Comparison of ENCODE assay signal across 7 cellular contexts in the genomic region with DNA sequence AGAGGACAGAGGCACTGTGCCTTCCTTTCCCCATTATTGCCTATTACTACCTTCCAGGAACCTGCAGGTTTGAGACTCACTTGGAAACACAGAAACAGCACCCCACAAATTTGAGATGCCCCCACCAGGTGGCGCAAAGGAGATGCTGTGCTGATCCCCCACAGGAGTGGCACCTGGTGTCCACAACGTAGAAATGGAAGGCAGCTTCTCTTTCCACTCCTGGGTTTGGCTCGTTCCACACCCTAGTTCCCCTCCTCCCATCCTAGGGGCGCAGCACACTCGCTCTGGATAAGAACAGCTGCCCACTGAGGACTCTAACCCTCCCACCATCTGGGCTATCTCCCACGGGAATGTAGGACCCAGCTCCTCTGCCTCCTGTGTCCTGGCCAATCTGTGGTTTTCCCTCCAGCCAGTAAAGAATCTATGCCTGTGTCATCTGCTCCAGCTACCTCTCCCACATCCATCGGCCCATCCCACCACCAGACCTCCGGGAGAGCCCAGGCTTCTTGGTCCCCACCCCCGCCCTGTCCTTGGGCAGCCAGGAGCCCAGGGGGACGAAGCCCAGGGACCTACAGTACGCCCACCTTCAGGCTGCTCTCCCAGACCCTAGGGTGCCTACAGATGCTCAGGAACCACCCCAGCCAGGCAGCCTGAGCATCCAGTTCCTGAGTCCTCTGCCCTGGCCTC. TPM values are rescaled to one million over a fixed set of nuclear protein-coding genes. Genes with fewer than 3 reads are reported as not detected.
DNase-seq lines count a peak whose midpoint lies in the region; ATAC-seq, FAIRE-seq and TF ChIP-seq lines count a peak whose summit lies in the region.

No MANE protein-coding gene starts in this region.

- DNase-seq in GM18507 (ENCODE audit: extremely low spot score, insufficient read length, low read depth) (no peak), NCI-H2081 (lab: John Stamatoyannopoulos, UW) (peak; percentile 90 to 92), T1000 (lab: John Stamatoyannopoulos, UW) (peak; percentile 64), astrocyte of the cerebellum (ENCODE audit: low read depth) (no peak), hippocampal formation (lab: John Stamatoyannopoulos, UW) (peak; percentile 41 to 54), sciatic nerve (ENCODE audit: low spot score) (peak; percentile 92)

- peak overlapping the region; percentile 82 for H3K4me3 ChIP-seq in astrocyte of the cerebellum (ENCODE audit: low read depth, low read length)

- peak; percentile 93 for TF ChIP-seq CTCF in astrocyte of the cerebellum (IDR thresholded peaks at IDR 0.05; ENCODE audit: low read depth, low read length, missing control alignments)

- intact Hi-C loops in sciatic nerve (cut with DNase I) = no loop called here

- FAIRE-seq in GM18507 (lab: Jason Lieb, UNC) = peak; percentile 88

- ATAC-seq in sciatic nerve = peak; percentile 44
- no peak for ATAC-seq in HG03097 (IDR thresholded peaks at IDR 0.05; ENCODE audit: low FRiP score, unreplicated experiment)

- in situ Hi-C loops in astrocyte of the cerebellum (cut with HindIII; ENCODE audit: low sequenced_read_pairs) = no loop called here

RNA-seq across cellular contexts. Expression of gene THBS3, which starts 0.7 kb away (rescaled TPM):
- total RNA-seq in sciatic nerve = 58.8 TPM

RNA-seq across cellular contexts. Expression of gene MTX1, which starts 1.5 kb away (rescaled TPM):
- 20.0 TPM for total RNA-seq in sciatic nerve

RNA-seq across cellular contexts. Expression of gene TRIM46, which starts 33.4 kb away (rescaled TPM):
- total RNA-seq in sciatic nerve = 4.8 TPM

RNA-seq across cellular contexts. Expression of gene KRTCAP2, which starts 33.9 kb away (rescaled TPM):
- total RNA-seq in sciatic nerve = 162 TPM

RNA-seq across cellular contexts. Expression of gene ENTREP3, which starts 48.2 kb away (rescaled TPM):
- 28.4 TPM for total RNA-seq in sciatic nerve

Comparison
In these comparisons a context has a peak if more than half of its experiments do, and no peak if none do; other contexts are left out.
1. DNase-seq: peak in NCI-H2081 (2 of 2), T1000 (single experiment), hippocampal formation (2 of 2) and sciatic nerve (single experiment); none in GM18507 (single experiment) and astrocyte of the cerebellum (single experiment).